8 cellular contexts compared by ENCODE assay signal in the genomic region with DNA sequence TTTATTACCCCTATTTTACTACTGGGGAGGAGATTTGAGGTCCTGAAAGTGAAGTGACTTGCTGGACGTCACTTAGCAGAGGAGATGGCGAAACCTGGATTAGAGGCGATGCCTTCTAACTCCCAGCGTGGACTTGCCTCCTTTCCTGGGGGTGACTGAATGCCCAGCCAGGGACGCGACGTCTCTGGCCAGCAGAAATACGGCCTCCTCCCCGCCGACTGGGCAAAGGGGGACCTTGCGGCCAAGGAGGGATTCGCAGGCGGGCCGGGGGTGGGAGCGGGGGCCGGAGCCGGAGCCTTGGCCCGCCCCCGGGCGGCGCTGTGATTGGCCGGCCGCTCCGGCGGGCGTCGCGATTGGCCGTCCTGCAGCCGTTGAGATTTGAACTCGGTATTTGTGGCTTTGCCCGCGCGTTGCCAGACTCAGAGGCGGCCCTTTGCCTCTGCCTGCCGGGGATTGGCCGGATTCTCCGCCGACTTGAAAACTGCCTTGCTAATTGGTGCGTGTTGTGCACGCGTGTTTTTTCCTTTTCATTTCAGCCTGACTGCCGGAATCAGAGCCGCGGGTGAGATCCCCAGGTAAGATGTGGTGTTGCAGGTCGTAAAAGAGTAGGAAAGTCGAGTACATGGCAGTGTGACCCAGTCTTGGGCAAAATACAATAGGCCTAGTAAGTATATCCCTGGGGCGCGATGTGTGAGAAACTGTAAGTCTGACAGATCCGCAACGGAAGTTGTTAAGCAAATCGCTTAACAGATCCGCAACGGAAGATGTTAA. TPM values are rescaled to one million over a fixed set of nuclear protein-coding genes. Genes with fewer than 3 reads are reported as not detected.
A peak's percentile ranks its signal among the peaks of the same experiment; 100 is the strongest.
DNase-seq lines count a peak whose midpoint lies in the region; ATAC-seq and TF ChIP-seq lines count a peak whose summit lies in the region.

A gene with protein sequence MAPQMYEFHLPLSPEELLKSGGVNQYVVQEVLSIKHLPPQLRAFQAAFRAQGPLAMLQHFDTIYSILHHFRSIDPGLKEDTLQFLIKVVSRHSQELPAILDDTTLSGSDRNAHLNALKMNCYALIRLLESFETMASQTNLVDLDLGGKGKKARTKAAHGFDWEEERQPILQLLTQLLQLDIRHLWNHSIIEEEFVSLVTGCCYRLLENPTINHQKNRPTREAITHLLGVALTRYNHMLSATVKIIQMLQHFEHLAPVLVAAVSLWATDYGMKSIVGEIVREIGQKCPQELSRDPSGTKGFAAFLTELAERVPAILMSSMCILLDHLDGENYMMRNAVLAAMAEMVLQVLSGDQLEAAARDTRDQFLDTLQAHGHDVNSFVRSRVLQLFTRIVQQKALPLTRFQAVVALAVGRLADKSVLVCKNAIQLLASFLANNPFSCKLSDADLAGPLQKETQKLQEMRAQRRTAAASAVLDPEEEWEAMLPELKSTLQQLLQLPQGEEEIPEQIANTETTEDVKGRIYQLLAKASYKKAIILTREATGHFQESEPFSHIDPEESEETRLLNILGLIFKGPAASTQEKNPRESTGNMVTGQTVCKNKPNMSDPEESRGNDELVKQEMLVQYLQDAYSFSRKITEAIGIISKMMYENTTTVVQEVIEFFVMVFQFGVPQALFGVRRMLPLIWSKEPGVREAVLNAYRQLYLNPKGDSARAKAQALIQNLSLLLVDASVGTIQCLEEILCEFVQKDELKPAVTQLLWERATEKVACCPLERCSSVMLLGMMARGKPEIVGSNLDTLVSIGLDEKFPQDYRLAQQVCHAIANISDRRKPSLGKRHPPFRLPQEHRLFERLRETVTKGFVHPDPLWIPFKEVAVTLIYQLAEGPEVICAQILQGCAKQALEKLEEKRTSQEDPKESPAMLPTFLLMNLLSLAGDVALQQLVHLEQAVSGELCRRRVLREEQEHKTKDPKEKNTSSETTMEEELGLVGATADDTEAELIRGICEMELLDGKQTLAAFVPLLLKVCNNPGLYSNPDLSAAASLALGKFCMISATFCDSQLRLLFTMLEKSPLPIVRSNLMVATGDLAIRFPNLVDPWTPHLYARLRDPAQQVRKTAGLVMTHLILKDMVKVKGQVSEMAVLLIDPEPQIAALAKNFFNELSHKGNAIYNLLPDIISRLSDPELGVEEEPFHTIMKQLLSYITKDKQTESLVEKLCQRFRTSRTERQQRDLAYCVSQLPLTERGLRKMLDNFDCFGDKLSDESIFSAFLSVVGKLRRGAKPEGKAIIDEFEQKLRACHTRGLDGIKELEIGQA (N-terminal part only) (plus strand): TSS at position 523 of the 771 bp plus-strand sequence. CDS start 997 bp downstream, outside the sequence.

- H3K36me3 ChIP-seq in osteoblast (ENCODE audit: insufficient read depth, low read length) (peaks cover 24% of the 10 kb centered on the region), thoracic aorta (no peaks in the 10 kb centered on the region)

- H3K36me3 Mint-ChIP-seq in activated naive CD4-positive, alpha-beta T cell treated with anti-CD3 and anti-CD28 coated beads, Interleukin-2, amount 50 U/mL, for 72 hours = peaks cover 36 to 37% of the 10 kb centered on the region in 2 donors

- H2AFZ ChIP-seq in osteoblast (ENCODE audit: low read length) = peak within 1 kb of the TSS; percentile 95

- POLR2A ChIA-PET in GM10248 (lab: Yijun Ruan, JAX) = interaction anchor here (0.8 to 2.5 kb wide), 5 partner anchors 23 to 196 kb away, joined by 3 to 31 read pairs (median 4); a partner anchor contains a TSS

- peak within 1 kb of the TSS; percentile 97 for H3K27ac ChIP-seq in osteoblast (ENCODE audit: low read depth, low read length)
- peak within 1 kb of the TSS; percentile 94 to 97 for H3K27ac ChIP-seq in thoracic aorta

- peak within 1 kb of the TSS; percentile 95 to 98 for H3K27ac Mint-ChIP-seq in activated naive CD4-positive, alpha-beta T cell treated with anti-CD3 and anti-CD28 coated beads, Interleukin-2, amount 50 U/mL, for 72 hours

- peak within 1 kb of the TSS; percentile 100 for H3K4me2 ChIP-seq in osteoblast (ENCODE audit: insufficient read depth, low read length)

- H3K4me1 ChIP-seq in osteoblast (ENCODE audit: insufficient read depth, low read length) = peaks cover 21% of the 10 kb centered on the region
- peaks cover 13 to 26% of the 10 kb centered on the region in 2 donors for H3K4me1 ChIP-seq in thoracic aorta (ENCODE audit: control insufficient read depth in 1 of 2, low read depth in 2 of 2)

- H3K9me3 ChIP-seq in osteoblast (ENCODE audit: low read depth, low read length) (no peaks in the 10 kb centered on the region), thoracic aorta (no peaks in the 10 kb centered on the region)

- H4K20me1 ChIP-seq in osteoblast (ENCODE audit: insufficient read depth, low read length) = no peaks in the 10 kb centered on the region

- DNase-seq in GM10248 (ENCODE audit: extremely low spot score) = peak; percentile 96
- peak; percentile 96 for DNase-seq in NCI-H1092 (lab: John Stamatoyannopoulos, UW)
- DNase-seq in activated naive CD4-positive, alpha-beta T cell treated with anti-CD3 and anti-CD28 coated beads, Interleukin-2, amount 50 U/mL, for 72 hours (ENCODE audit: low spot score in 2 of 2) = peak; percentile 93 to 98
- peak; percentile 96 for DNase-seq in glomerular visceral epithelial cell (ENCODE audit: extremely low spot score)
- peak; percentile 97 for DNase-seq in osteoblast (ENCODE audit: insufficient read length, low spot score, missing footprints)
- DNase-seq in thoracic aorta (ENCODE audit: low spot score) = peak; percentile 87

- no peaks in the 10 kb centered on the region for H3K9me3 Mint-ChIP-seq in activated naive CD4-positive, alpha-beta T cell treated with anti-CD3 and anti-CD28 coated beads, Interleukin-2, amount 50 U/mL, for 72 hours

- TF ChIP-seq CTCF in GM10248 (IDR thresholded peaks at IDR 0.05; ENCODE audit: control extremely low read depth, extremely low read depth, low read depth, missing control alignments) = no peak
- no peak for TF ChIP-seq CTCF in osteoblast (IDR thresholded peaks at IDR 0.05; ENCODE audit: extremely low read depth, low read depth, low read length)
- TF ChIP-seq CTCF in thoracic aorta (IDR thresholded peaks at IDR 0.05) = peak; percentile 62

- ATAC-seq in HG02588 (IDR thresholded peaks at IDR 0.05; ENCODE audit: unreplicated experiment) (peak; percentile 84), SK-N-SH treated with all-trans-retinoic acid at 6 μM for 48 hours (peak; percentile 95), thoracic aorta (ENCODE audit: insufficient number of reproducible peaks, low FRiP score, low read depth) (peak; percentile 88)
- peak; percentile 88 for ATAC-seq in activated naive CD4-positive, alpha-beta T cell treated with anti-CD3 and anti-CD28 coated beads, Interleukin-2, amount 50 U/mL, for 72 hours

- H3K27me3 ChIP-seq in osteoblast (ENCODE audit: insufficient read depth, low read length) (no peaks in the 10 kb centered on the region), thoracic aorta (replicated peaks; ENCODE audit: insufficient read depth) (no peaks in the 10 kb centered on the region)

- peaks cover 48% of the 10 kb centered on the region for H3K79me2 ChIP-seq in osteoblast (ENCODE audit: insufficient read depth, low read length)

- CTCF ChIA-PET in GM10248 (lab: Yijun Ruan, JAX) = interaction anchor here (0.8 to 2.4 kb wide), 9 partner anchors 24 to 298 kb away, joined by 3 to 10 read pairs (median 4); a partner anchor contains a TSS

- peak within 1 kb of the TSS; percentile 81 for H3K4me3 ChIP-seq in osteoblast (ENCODE audit: insufficient read depth, low read length)
- H3K4me3 ChIP-seq in thoracic aorta = peak within 1 kb of the TSS; percentile 82

TF ChIP-seq in SK-N-SH treated with all-trans-retinoic acid at 6 μM for 48 hours, 23 proteins besides CTCF, POLR2A, EP300 and RAD21 (continues in another document):
- TF ChIP-seq ZNF565 (CRISPR knock-in tag; conservative IDR thresholded peaks at IDR 0.05; ENCODE audit: low read depth) (no peak), TCF4 (CRISPR knock-in tag; IDR thresholded peaks at IDR 0.05; ENCODE audit: borderline replicate concordance) (no peak), OSR1 (CRISPR knock-in tag; IDR thresholded peaks at IDR 0.05) (no peak)
- TF ChIP-seq, protein P1, sequence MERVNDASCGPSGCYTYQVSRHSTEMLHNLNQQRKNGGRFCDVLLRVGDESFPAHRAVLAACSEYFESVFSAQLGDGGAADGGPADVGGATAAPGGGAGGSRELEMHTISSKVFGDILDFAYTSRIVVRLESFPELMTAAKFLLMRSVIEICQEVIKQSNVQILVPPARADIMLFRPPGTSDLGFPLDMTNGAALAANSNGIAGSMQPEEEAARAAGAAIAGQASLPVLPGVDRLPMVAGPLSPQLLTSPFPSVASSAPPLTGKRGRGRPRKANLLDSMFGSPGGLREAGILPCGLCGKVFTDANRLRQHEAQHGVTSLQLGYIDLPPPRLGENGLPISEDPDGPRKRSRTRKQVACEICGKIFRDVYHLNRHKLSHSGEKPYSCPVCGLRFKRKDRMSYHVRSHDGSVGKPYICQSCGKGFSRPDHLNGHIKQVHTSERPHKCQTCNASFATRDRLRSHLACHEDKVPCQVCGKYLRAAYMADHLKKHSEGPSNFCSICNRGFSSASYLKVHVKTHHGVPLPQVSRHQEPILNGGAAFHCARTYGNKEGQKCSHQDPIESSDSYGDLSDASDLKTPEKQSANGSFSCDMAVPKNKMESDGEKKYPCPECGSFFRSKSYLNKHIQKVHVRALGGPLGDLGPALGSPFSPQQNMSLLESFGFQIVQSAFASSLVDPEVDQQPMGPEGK (CRISPR knock-in tag; IDR thresholded peaks at IDR 0.05; ENCODE audit: borderline replicate concordance) = no peak; the same call in 1 of the 2 replicates
- TF ChIP-seq, protein P2, sequence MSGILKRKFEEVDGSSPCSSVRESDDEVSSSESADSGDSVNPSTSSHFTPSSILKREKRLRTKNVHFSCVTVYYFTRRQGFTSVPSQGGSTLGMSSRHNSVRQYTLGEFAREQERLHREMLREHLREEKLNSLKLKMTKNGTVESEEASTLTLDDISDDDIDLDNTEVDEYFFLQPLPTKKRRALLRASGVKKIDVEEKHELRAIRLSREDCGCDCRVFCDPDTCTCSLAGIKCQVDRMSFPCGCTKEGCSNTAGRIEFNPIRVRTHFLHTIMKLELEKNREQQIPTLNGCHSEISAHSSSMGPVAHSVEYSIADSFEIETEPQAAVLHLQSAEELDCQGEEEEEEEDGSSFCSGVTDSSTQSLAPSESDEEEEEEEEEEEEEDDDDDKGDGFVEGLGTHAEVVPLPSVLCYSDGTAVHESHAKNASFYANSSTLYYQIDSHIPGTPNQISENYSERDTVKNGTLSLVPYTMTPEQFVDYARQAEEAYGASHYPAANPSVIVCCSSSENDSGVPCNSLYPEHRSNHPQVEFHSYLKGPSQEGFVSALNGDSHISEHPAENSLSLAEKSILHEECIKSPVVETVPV (CRISPR knock-in tag; IDR thresholded peaks at IDR 0.05) = no peak

RNA-seq across cellular contexts. Expression of the gene that starts here (rescaled TPM):
- total RNA-seq in activated naive CD4-positive, alpha-beta T cell treated with anti-CD3 and anti-CD28 coated beads, Interleukin-2, amount 50 U/mL, for 72 hours = 100 to 1,000 TPM; 208 to 276 TPM
- 19.4 and 21.0 TPM in 2 replicates for total RNA-seq in osteoblast
- total RNA-seq in thoracic aorta = 10 to 100 TPM; 19.9 to 26.7 TPM

Comparison
In these comparisons a context has a peak if more than half of its experiments do, and no peak if none do; other contexts are left out.
1. Peak in every context shown above with its lines: DNase-seq, ATAC-seq, H3K4me3 ChIP-seq and H3K27ac ChIP-seq.